ENCODE assay signal across 1 cellular context in genomic region chr16:4618645-4619418, GRCh38.
TF ChIP-seq lines count a peak whose summit lies in the region.

No MANE protein-coding gene starts in this region.

TF ChIP-seq in GM12878, 131 proteins besides CTCF, POLR2A, EP300 and RAD21:
- no peak for TF ChIP-seq SMC3 (IDR thresholded peaks at IDR 0.05; ENCODE audit: borderline replicate concordance, low read length)
- TF ChIP-seq CBFB (IDR thresholded peaks at IDR 0.05; ENCODE audit: low read depth): no peak
- no peak for TF ChIP-seq SUPT20H (IDR thresholded peaks at IDR 0.05; ENCODE audit: borderline replicate concordance, control insufficient read depth, low read depth, low read length)
